Comparison of ENCODE assay signal across 1 cellular context in the genomic region with DNA sequence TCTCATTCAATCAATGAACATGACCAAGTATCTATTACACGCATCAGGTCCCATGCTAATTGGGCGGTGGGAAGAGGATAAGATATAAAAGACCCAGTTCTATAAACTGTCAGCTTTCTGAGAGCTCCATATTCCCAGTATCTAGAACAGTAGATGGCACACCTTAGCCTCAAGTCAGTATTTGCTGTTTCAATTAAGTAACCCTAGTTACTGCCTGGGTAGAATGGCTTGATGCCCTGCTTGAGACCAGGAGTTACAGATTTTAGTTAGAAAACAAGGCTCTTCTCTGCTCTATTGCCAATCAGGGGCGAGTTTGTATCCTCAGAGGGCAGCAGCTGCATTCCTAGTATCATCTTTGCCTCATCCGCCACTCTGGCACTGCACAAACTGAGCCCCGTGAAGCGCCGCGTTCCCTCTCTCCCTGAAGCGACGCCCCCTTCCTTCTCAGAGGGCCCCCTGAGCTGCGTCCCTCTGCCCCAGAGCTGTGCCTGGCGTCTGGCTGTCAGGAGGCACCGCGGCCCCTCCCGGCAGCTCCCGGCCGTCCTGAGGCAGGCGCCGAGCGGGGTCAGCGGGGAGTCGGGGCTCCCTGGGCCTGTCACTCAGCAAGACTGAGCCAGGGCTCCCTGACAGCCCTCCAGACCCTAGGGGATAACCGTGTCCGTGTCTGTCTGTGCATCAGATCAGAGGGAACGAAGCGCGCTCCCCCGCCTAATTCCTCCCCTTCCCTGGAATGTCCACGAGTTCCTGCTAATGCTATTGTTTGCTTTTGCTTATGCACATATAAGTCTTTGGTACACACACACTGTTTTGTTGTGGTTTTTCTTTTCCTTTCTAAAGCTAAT.
TF ChIP-seq lines count a peak whose summit lies in the region.

No MANE protein-coding gene starts in this region.

TF ChIP-seq in endothelial cell of umbilical vein, 7 proteins besides CTCF, POLR2A, EP300 and RAD21:
- TF ChIP-seq MYC (IDR thresholded peaks at IDR 0.05; ENCODE audit: low read depth, low read length): no peak
- no peak for TF ChIP-seq EZH2 (IDR thresholded peaks at IDR 0.05; ENCODE audit: borderline replicate concordance, low read depth, low read length, severe bottlenecking)
- no peak for TF ChIP-seq FOS (IDR thresholded peaks at IDR 0.05; ENCODE audit: borderline replicate concordance, insufficient read depth, low read length)
- no peak for TF ChIP-seq POLR2AphosphoS5 (IDR thresholded peaks at IDR 0.05; ENCODE audit: insufficient read depth, low read depth, low read length)
- no peak for TF ChIP-seq GATA2 (IDR thresholded peaks at IDR 0.05; ENCODE audit: insufficient read depth, insufficient read length, low read depth, low read length)
- TF ChIP-seq, protein P1, sequence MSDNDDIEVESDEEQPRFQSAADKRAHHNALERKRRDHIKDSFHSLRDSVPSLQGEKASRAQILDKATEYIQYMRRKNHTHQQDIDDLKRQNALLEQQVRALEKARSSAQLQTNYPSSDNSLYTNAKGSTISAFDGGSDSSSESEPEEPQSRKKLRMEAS (IDR thresholded peaks at IDR 0.05; ENCODE audit: insufficient read depth, insufficient read length): no peak
- TF ChIP-seq JUN (IDR thresholded peaks at IDR 0.05; ENCODE audit: borderline replicate concordance, insufficient read depth, insufficient read length, low read depth): no peak
